In genomic region chr5:167898361-167899042, GRCh38 we compare ENCODE assay signal across 2 cellular contexts.
TF ChIP-seq lines count a peak whose summit lies in the region.

No MANE protein-coding gene starts in this region.

TF ChIP-seq in GM23338, 12 proteins besides CTCF, POLR2A, EP300 and RAD21:
- TF ChIP-seq ZNF462 (CRISPR knock-in tag; IDR thresholded peaks at IDR 0.05) (peak; percentile 51; the same call in 1 of the 2 replicates), ZNF331 (CRISPR knock-in tag; IDR thresholded peaks at IDR 0.05; ENCODE audit: low read depth) (no peak)

TF ChIP-seq in H1, 55 proteins besides CTCF, POLR2A, EP300 and RAD21:
- TF ChIP-seq KDM4A (IDR thresholded peaks at IDR 0.05; ENCODE audit: low read depth, low read length, severe bottlenecking) (peak; percentile 13), MAX (IDR thresholded peaks at IDR 0.05) (0 out of 2 replicates have a peak, but pooled peaks have one; percentile 18), ASH2L (IDR thresholded peaks at IDR 0.05; ENCODE audit: low read length) (no peak), E2F6 (IDR thresholded peaks at IDR 0.05) (peak; percentile 68; the same call in 1 of the 2 replicates)
